In genomic region chr12:43903686-43904085, GRCh38 we compare ENCODE assay signal across 8 cellular contexts.
"Had no signal": no experiment of that assay in that cellular context is flagged by ENCODE, and none has a peak within 500 bp of the region (broad histone marks: within the 10 kb centered on the region; RNA-seq: fewer than 3 reads in every experiment).

No MANE protein-coding gene starts in this region.

- DNase-seq: GDM1, GF-D8 had no signal

- ATAC-seq: GM12878 had no signal

- FAIRE-seq: G401.6, GM12878, GM12891, GM12892, GM18507, GM19239 had no signal

- H3K4me3 ChIP-seq: GM12878 had no signal
